ENCODE assay signal across 8 cellular contexts in the genomic region with DNA sequence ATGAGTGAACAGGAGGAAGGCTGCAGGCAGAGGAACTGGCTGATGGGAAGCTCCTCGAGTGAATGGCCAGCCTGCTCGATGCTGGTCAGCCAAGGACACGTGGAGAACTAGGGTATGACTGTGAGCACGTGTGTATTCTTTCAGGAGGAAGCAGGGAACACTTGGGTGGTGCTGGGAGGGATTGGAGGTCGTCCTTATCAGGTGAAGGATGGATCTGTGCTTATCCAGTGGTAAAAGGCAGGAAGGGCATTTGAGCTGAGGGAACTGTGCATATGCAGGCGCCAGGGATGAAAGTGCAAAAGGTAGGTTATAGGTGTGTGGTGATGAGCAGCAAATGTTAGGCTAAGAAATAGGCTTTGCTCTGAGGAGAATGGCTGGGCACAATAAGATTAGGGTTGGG. TPM values are rescaled to one million over a fixed set of nuclear protein-coding genes. Genes with fewer than 3 reads are reported as not detected.
"Had no signal": no experiment of that assay in that cellular context is flagged by ENCODE, and none has a peak within 500 bp of the region (broad histone marks: within the 10 kb centered on the region; RNA-seq: fewer than 3 reads in every experiment).

No MANE protein-coding gene starts in this region.

- H3K36me3 ChIP-seq: colonic mucosa, esophagus muscularis mucosa, transverse colon had no signal

- H3K9me3 ChIP-seq: colonic mucosa, esophagus muscularis mucosa, transverse colon had no signal

- H3K27ac ChIP-seq: colonic mucosa, esophagus muscularis mucosa, transverse colon had no signal

- H3K4me3 ChIP-seq: colonic mucosa, esophagus muscularis mucosa, transverse colon had no signal

- H3K27me3 ChIP-seq: colonic mucosa, transverse colon had no signal

RNA-seq across cellular contexts. Expression of a gene that starts 9.7 kb away (rescaled TPM):
- total RNA-seq: activated T-helper 2 cell treated with anti-CD3 and anti-CD28 coated beads, Interferon-gamma antibody, Interleukin-2, Interleukin-4, amounts not matched to agents 10 μg/mL and 5 μg/mL and 100 μg/mL, durations not matched to agents 14 hours and 24 hours and 36 hours had no signal

RNA-seq across cellular contexts. Expression of a gene that starts 44.5 kb away (rescaled TPM):
- total RNA-seq: activated B cell treated with CpG ODN at 0.5 μM for 24 hours; activated T-helper 2 cell treated with anti-CD3 and anti-CD28 coated beads, Interferon-gamma antibody, Interleukin-2, Interleukin-4, amounts not matched to agents 10 μg/mL and 5 μg/mL and 100 μg/mL, durations not matched to agents 14 hours and 24 hours and 36 hours; cardiac septum; colonic mucosa; left lobe of liver; lung microvascular endothelial cell; transverse colon had no signal
